Comparison of ENCODE assay signal across 8 cellular contexts in genomic region chrX:47483310-47484268, GRCh38. TPM values are rescaled to one million over a fixed set of nuclear protein-coding genes. Genes with fewer than 3 reads are reported as not detected.
DNase-seq lines count a peak whose midpoint lies in the region; ATAC-seq and TF ChIP-seq lines count a peak whose summit lies in the region.

No MANE protein-coding gene starts in this region.

- peak overlapping the region; percentile 67 for H3K4me3 ChIP-seq in GM23338

- H3K36me3 ChIP-seq in GM23338 (ENCODE audit: insufficient read depth), result no peaks in the 10 kb centered on the region

- peak overlapping the region; percentile 94; the same call in 1 of the 2 replicates for H3K27ac ChIP-seq in GM23338 (ENCODE audit: low read depth)
- peak overlapping the region; percentile 92 for H3K27ac ChIP-seq in VCaP

- H3K36me3 Mint-ChIP-seq in GM23338 (ENCODE audit: low read depth) (no peaks in the 10 kb centered on the region), neural crest cell (ENCODE audit: low read depth) (peaks cover 3% of the 10 kb centered on the region)

- in situ Hi-C loops in ACHN (cut with HindIII; ENCODE audit: low pct_ligation_motif_present, low pct_unique_long_range_greater_than_20kb, low sequenced_read_pairs), result no loop called here

- H4K20me1 ChIP-seq in GM23338 (replicated peaks; ENCODE audit: insufficient read depth), result no peaks in the 10 kb centered on the region

- H3K9me2 ChIP-seq in GM23338 (ENCODE audit: insufficient read depth), result no peaks in the 10 kb centered on the region

- H3K9me3 Mint-ChIP-seq in GM23338 (no peaks in the 10 kb centered on the region), neural crest cell (no peaks in the 10 kb centered on the region)

- H3K4me1 ChIP-seq in GM23338 (ENCODE audit: insufficient read depth), result no peaks in the 10 kb centered on the region

- H2AFZ ChIP-seq in GM23338, result peak overlapping the region; percentile 52; the same call in 1 of the 2 replicates

- H3K4me2 ChIP-seq in GM23338, result peak overlapping the region; percentile 79

- no peak for TF ChIP-seq CTCF in GM23338 (conservative IDR thresholded peaks at IDR 0.05; ENCODE audit: low read depth in 2 of 2)
- no peak for TF ChIP-seq CTCF in VCaP (conservative IDR thresholded peaks at IDR 0.05)
- TF ChIP-seq CTCF in neural crest cell (conservative IDR thresholded peaks at IDR 0.05), result no peak

- H3K27me3 ChIP-seq in GM23338 (ENCODE audit: insufficient read depth), result no peaks in the 10 kb centered on the region

- peak overlapping the region; percentile 79 for H3K4me3 Mint-ChIP-seq in GM23338
- peak overlapping the region; percentile 90 for H3K4me3 Mint-ChIP-seq in neural crest cell

- H3F3A ChIP-seq in GM23338 (replicated peaks; ENCODE audit: low read depth), result no peaks in the 10 kb centered on the region

- peak; percentile 12; the same call in 1 of the 3 replicates for ATAC-seq in GM23338

- peaks cover 26% of the 10 kb centered on the region for H3K79me2 ChIP-seq in GM23338 (replicated peaks; ENCODE audit: insufficient read depth)

- no peaks in the 10 kb centered on the region for H3K27me3 Mint-ChIP-seq in GM23338 (ENCODE audit: insufficient read depth, low read depth, poor library complexity)
- no peaks in the 10 kb centered on the region for H3K27me3 Mint-ChIP-seq in neural crest cell (ENCODE audit: low read depth)

- peaks cover 13% of the 10 kb centered on the region for H3K4me1 Mint-ChIP-seq in GM23338
- H3K4me1 Mint-ChIP-seq in neural crest cell, result peaks cover 25% of the 10 kb centered on the region

- H3K27ac Mint-ChIP-seq in GM23338, result peak overlapping the region; percentile 86
- peak overlapping the region; percentile 86 for H3K27ac Mint-ChIP-seq in neural crest cell (ENCODE audit: unreplicated experiment)

- DNase-seq in ACHN (peak; percentile 28), GM23338 (ENCODE audit: low spot score) (peak; percentile 22), fibroblast of peridontal ligament (ENCODE audit: extremely low read depth) (peak; percentile 36), neural crest cell (ENCODE audit: low read depth, low spot score) (peak; percentile 12), globus pallidus (ENCODE audit: low spot score) (no peak), DMS153 treated with DMSO at 0.1 percent for 48 hours (lab: John Stamatoyannopoulos, UW; ENCODE audit: unreplicated experiment) (no peak)
- no peak for DNase-seq in activated CD4-positive, CD25-positive, alpha-beta regulatory T cell (lab: John Stamatoyannopoulos, UW)

TF ChIP-seq in GM23338, 12 proteins besides CTCF, POLR2A, EP300 and RAD21 (continues in another document):
- TF ChIP-seq ZNF331 (CRISPR knock-in tag; IDR thresholded peaks at IDR 0.05; ENCODE audit: low read depth) (no peak), STAT1 (IDR thresholded peaks at IDR 0.05; ENCODE audit: unreplicated experiment) (no peak), EZH2phosphoT487 (IDR thresholded peaks at IDR 0.05; ENCODE audit: unreplicated experiment) (no peak), ZNF114 (CRISPR knock-in tag; IDR thresholded peaks at IDR 0.05) (no peak), POLR2AphosphoS5 (IDR thresholded peaks at IDR 0.05; ENCODE audit: low read depth) (no peak), REST (IDR thresholded peaks at IDR 0.05; ENCODE audit: unreplicated experiment) (no peak), NANOG (IDR thresholded peaks at IDR 0.05; ENCODE audit: borderline replicate concordance) (no peak), ZNF462 (CRISPR knock-in tag; IDR thresholded peaks at IDR 0.05) (no peak)
- TF ChIP-seq, protein P1, sequence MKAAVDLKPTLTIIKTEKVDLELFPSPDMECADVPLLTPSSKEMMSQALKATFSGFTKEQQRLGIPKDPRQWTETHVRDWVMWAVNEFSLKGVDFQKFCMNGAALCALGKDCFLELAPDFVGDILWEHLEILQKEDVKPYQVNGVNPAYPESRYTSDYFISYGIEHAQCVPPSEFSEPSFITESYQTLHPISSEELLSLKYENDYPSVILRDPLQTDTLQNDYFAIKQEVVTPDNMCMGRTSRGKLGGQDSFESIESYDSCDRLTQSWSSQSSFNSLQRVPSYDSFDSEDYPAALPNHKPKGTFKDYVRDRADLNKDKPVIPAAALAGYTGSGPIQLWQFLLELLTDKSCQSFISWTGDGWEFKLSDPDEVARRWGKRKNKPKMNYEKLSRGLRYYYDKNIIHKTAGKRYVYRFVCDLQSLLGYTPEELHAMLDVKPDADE (IDR thresholded peaks at IDR 0.05), result no peak

RNA-seq across cellular contexts. Expression of gene ZNF41, which starts 0.6 kb away (rescaled TPM):
- 6.3 and 6.4 TPM in 2 replicates for total RNA-seq in GM23338 (2014; rRNA removed; shearing (Covaris generic))
- polyA plus RNA-seq in GM23338 (2016; fragmentation: Nextera tagmentation; extraction: Ambion mirVana), result 1.1 and 2.0 TPM in 2 replicates
- total RNA-seq in neural crest cell, result 7.1 and 7.8 TPM in 2 replicates

Comparison
In these comparisons a context has a peak if more than half of its experiments do, and no peak if none do; other contexts are left out.
1. DNase-seq: peak in ACHN (single experiment), GM23338 (single experiment), fibroblast of peridontal ligament (single experiment) and neural crest cell (single experiment); none in activated CD4-positive, CD25-positive, alpha-beta regulatory T cell (0 of 4), globus pallidus (single experiment) and DMS153 treated with DMSO at 0.1 percent for 48 hours (single experiment).